Comparison of ENCODE assay signal across 33 cellular contexts in genomic region chr15:78236491-78236890, GRCh38. TPM values are rescaled to one million over a fixed set of nuclear protein-coding genes. Genes with fewer than 3 reads are reported as not detected.
"Had no signal": no experiment of that assay in that cellular context is flagged by ENCODE, and none has a peak within 500 bp of the region (broad histone marks: within the 10 kb centered on the region; RNA-seq: fewer than 3 reads in every experiment).

No MANE protein-coding gene starts in this region.

- H3K27me3 ChIP-seq: body of pancreas had no signal

- H3K4me3 ChIP-seq: body of pancreas, esophagus squamous epithelium, gastroesophageal sphincter had no signal

- H3K36me3 Mint-ChIP-seq: activated naive CD8-positive, alpha-beta T cell had no signal

- H3K9me3 Mint-ChIP-seq: activated B cell treated with CpG ODN at 0.5 μM for 24 hours; activated CD8-positive, alpha-beta T cell treated with anti-CD3 and anti-CD28 coated beads for 36 hours; activated T-cell treated with anti-CD3 and anti-CD28 coated beads, Interleukin-2, amount 50 U/mL, for 4 hours; activated T-helper 17 cell treated with anti-CD3 and anti-CD28 coated beads, Interleukin-2, amount 50 U/mL, for 72 hours; effector memory CD8-positive, alpha-beta T cell; T-helper 2 cell treated with Interferon-gamma antibody and Interleukin-4, amounts not matched to agents 5 μg/mL and 100 μg/mL, for 36 hours had no signal

- ATAC-seq: activated CD4-positive, CD25-positive, alpha-beta regulatory T cell treated with anti-CD3 and anti-CD28 coated beads, Interleukin-2, amount 50 U/mL, for 24 hours; activated CD8-positive, alpha-beta T cell treated with anti-CD3 and anti-CD28 coated beads for 36 hours; activated T-cell treated with anti-CD3 and anti-CD28 coated beads, Interleukin-2, amount 50 U/mL, for 4 hours; activated T-helper 17 cell treated with anti-CD3 and anti-CD28 coated beads, Interleukin-2, amount 50 U/mL, for 72 hours; body of pancreas; effector memory CD8-positive, alpha-beta T cell; gastroesophageal sphincter; T-helper 17 cell had no signal

- H3K4me1 ChIP-seq: body of pancreas had no signal

- H3K4me1 Mint-ChIP-seq: activated T-helper 17 cell treated with anti-CD3 and anti-CD28 coated beads, Interleukin-2, amount 50 U/mL, for 72 hours had no signal

- H3K27ac Mint-ChIP-seq: activated B cell treated with CpG ODN at 0.5 μM for 24 hours; activated CD8-positive, alpha-beta T cell treated with anti-CD3 and anti-CD28 coated beads for 36 hours; activated naive CD8-positive, alpha-beta T cell; activated T-helper 17 cell treated with anti-CD3 and anti-CD28 coated beads, Interleukin-2, amount 50 U/mL, for 72 hours; effector memory CD8-positive, alpha-beta T cell; T-helper 17 cell; T-helper 2 cell treated with Interferon-gamma antibody and Interleukin-4, amounts not matched to agents 5 μg/mL and 100 μg/mL, for 36 hours had no signal

- DNase-seq: activated B cell treated with CpG ODN at 0.5 μM for 24 hours; activated CD4-positive, alpha-beta T cell treated with anti-CD3 and anti-CD28 coated beads for 48 hours; activated CD4-positive, alpha-beta T cell treated with anti-CD3 and anti-CD28 coated beads, Interleukin-2, amount 50 U/mL, for 1 hour; activated CD4-positive, alpha-beta T cell treated with anti-CD3 and anti-CD28 coated beads, Interleukin-2, amount 50 U/mL, for 48 hours; activated CD8-positive, alpha-beta memory T cell treated with anti-CD3 and anti-CD28 coated beads for 24 hours; activated CD8-positive, alpha-beta T cell treated with anti-CD3 and anti-CD28 coated beads for 36 hours; activated effector memory CD4-positive, alpha-beta T cell treated with Interleukin-2 at 50 U/mL for 16 hours; activated gamma-delta T cell treated with Interleukin-2 at 50 U/mL for 16 hours; activated naive CD4-positive, alpha-beta T cell treated with anti-CD3 and anti-CD28 coated beads, Interleukin-2, amount 50 U/mL, for 16 hours; activated naive CD4-positive, alpha-beta T cell treated with Interleukin-2 at 50 U/mL for 16 hours; activated T-cell treated with anti-CD3 and anti-CD28 coated beads, Interleukin-2, amount 50 U/mL, for 4 hours; amygdala; body of pancreas; caudate nucleus; cortex of kidney; dermis blood vessel endothelial cell; effector CD4-positive, alpha-beta T cell; effector memory CD8-positive, alpha-beta T cell; esophagus squamous epithelium; foreskin melanocyte; T-helper 1 cell; T-helper 17 cell; T1000; WERI-Rb-1 had no signal

- H3K36me3 ChIP-seq: esophagus squamous epithelium, gastroesophageal sphincter, WERI-Rb-1 had no signal

- FAIRE-seq: colon had no signal

- H3K4me3 Mint-ChIP-seq: activated B cell treated with CpG ODN at 0.5 μM for 24 hours; activated CD8-positive, alpha-beta T cell treated with anti-CD3 and anti-CD28 coated beads for 36 hours; activated naive CD8-positive, alpha-beta T cell; activated T-cell treated with anti-CD3 and anti-CD28 coated beads, Interleukin-2, amount 50 U/mL, for 4 hours; activated T-helper 17 cell treated with anti-CD3 and anti-CD28 coated beads, Interleukin-2, amount 50 U/mL, for 72 hours; effector memory CD8-positive, alpha-beta T cell; T-helper 17 cell; T-helper 2 cell treated with Interferon-gamma antibody and Interleukin-4, amounts not matched to agents 5 μg/mL and 100 μg/mL, for 36 hours had no signal

- H3K9me3 ChIP-seq: body of pancreas, esophagus squamous epithelium, gastroesophageal sphincter had no signal

- H3K27ac ChIP-seq: body of pancreas, esophagus squamous epithelium, gastroesophageal sphincter, WERI-Rb-1 had no signal

RNA-seq across cellular contexts. Expression of gene ACSBG1, which starts 2.1 kb away (rescaled TPM):
- total RNA-seq: activated T-cell treated with anti-CD3 and anti-CD28 coated beads, Interleukin-2, amount 50 U/mL, for 4 hours; activated T-helper 17 cell treated with anti-CD3 and anti-CD28 coated beads, Interleukin-2, amount 50 U/mL, for 72 hours; aorta; body of pancreas; chondrocyte; dermis blood vessel endothelial cell; fibroblast of lung had no signal
- polyA plus RNA-seq: fibroblast of lung had no signal
